1 cellular context compared by ENCODE assay signal in genomic region chr11:45804806-45805304, GRCh38.
A peak's percentile ranks its signal among the peaks of the same experiment; 100 is the strongest.
TF ChIP-seq lines count a peak whose summit lies in the region.

SLC35C1 (plus strand) TSS chr11:45805149; CDS start chr11:45805802, 653 bp downstream.

TF ChIP-seq in HepG2, 621 proteins besides CTCF, POLR2A, EP300 and RAD21 (continued from another document and continues in another):
- TF ChIP-seq PCBP2 (optimal IDR thresholded peaks at IDR 0.05; ENCODE audit: low read depth, low read length, poor library complexity, severe bottlenecking) (no peak), SALL2 (CRISPR knock-in tag; IDR thresholded peaks at IDR 0.05) (peak; percentile 38), ZFP82 (CRISPR knock-in tag; IDR thresholded peaks at IDR 0.05; ENCODE audit: borderline replicate concordance) (0 out of 2 replicates have a peak, but pooled peaks have one; percentile 44), ZNF280D (CRISPR knock-in tag; IDR thresholded peaks at IDR 0.05) (0 out of 2 replicates have a peak, but pooled peaks have one; percentile 25), ZBTB38 (CRISPR knock-in tag; IDR thresholded peaks at IDR 0.05) (0 out of 2 replicates have a peak, but pooled peaks have one; percentile 39), ETV5 (CRISPR knock-in tag; IDR thresholded peaks at IDR 0.05; ENCODE audit: borderline replicate concordance) (peak; percentile 65; the same call in 1 of the 2 replicates), ZNF687 (CRISPR knock-in tag; IDR thresholded peaks at IDR 0.05) (peak; percentile 36; the same call in 1 of the 2 replicates), PITX1 (CRISPR knock-in tag; IDR thresholded peaks at IDR 0.05) (peak; percentile 37; the same call in 1 of the 2 replicates), ARID2 (CRISPR knock-in tag; IDR thresholded peaks at IDR 0.05; ENCODE audit: borderline replicate concordance) (peak; percentile 77; the same call in 1 of the 2 replicates), KLF11 (CRISPR knock-in tag; IDR thresholded peaks at IDR 0.05) (0 out of 2 replicates have a peak, but pooled peaks have one; percentile 25), MEIS2 (CRISPR knock-in tag; IDR thresholded peaks at IDR 0.05) (peak; percentile 54; the same call in 1 of the 2 replicates), YEATS2 (CRISPR knock-in tag; IDR thresholded peaks at IDR 0.05; ENCODE audit: borderline replicate concordance) (no peak), NR2C2 (CRISPR knock-in tag; IDR thresholded peaks at IDR 0.05; ENCODE audit: borderline replicate concordance) (0 out of 2 replicates have a peak, but pooled peaks have one; percentile 5), SP1 (IDR thresholded peaks at IDR 0.05) (no peak), SP1 (CRISPR knock-in tag; IDR thresholded peaks at IDR 0.05) (peak; percentile 90), ZNF367 (CRISPR knock-in tag; IDR thresholded peaks at IDR 0.05; ENCODE audit: borderline replicate concordance) (no peak; the same call in 1 of the 2 replicates), ZNF446 (CRISPR knock-in tag; IDR thresholded peaks at IDR 0.05) (no peak), HNRNPUL1 (IDR thresholded peaks at IDR 0.05; ENCODE audit: low read depth, low read length) (no peak), NR2F1 (CRISPR knock-in tag; IDR thresholded peaks at IDR 0.05) (no peak; a peak in 1 of 4 replicates), ZFP37 (CRISPR knock-in tag; IDR thresholded peaks at IDR 0.05; ENCODE audit: borderline replicate concordance) (0 out of 2 replicates have a peak, but pooled peaks have one; percentile 45), ZFX (CRISPR knock-in tag; IDR thresholded peaks at IDR 0.05; ENCODE audit: low read depth) (no peak; the same call in 1 of the 2 replicates), ZNF501 (CRISPR knock-in tag; IDR thresholded peaks at IDR 0.05) (0 out of 2 replicates have a peak, but pooled peaks have one; percentile 37), IRF9 (CRISPR knock-in tag; IDR thresholded peaks at IDR 0.05; ENCODE audit: borderline replicate concordance) (no peak), TBX2 (CRISPR knock-in tag; IDR thresholded peaks at IDR 0.05; ENCODE audit: borderline replicate concordance) (0 out of 2 replicates have a peak, but pooled peaks have one; percentile 20), HDAC1 (CRISPR knock-in tag; IDR thresholded peaks at IDR 0.05) (peak; percentile 84), YY1 (IDR thresholded peaks at IDR 0.05; ENCODE audit: insufficient read depth, insufficient replicate concordance, low read depth, low read length) (peak; percentile 36), MED1 (CRISPR knock-in tag; IDR thresholded peaks at IDR 0.05) (peak; percentile 53; the same call in 1 of the 2 replicates), CHD2 (IDR thresholded peaks at IDR 0.05; ENCODE audit: low read depth, low read length) (no peak), PATZ1 (CRISPR knock-in tag; IDR thresholded peaks at IDR 0.05) (peak; percentile 61; the same call in 1 of the 2 replicates), ZNF337 (CRISPR knock-in tag; IDR thresholded peaks at IDR 0.05; ENCODE audit: borderline replicate concordance, low read depth) (no peak), GATAD2A (CRISPR knock-in tag; IDR thresholded peaks at IDR 0.05) (peak; percentile 17; the same call in 1 of the 2 replicates), ZNF788 (CRISPR knock-in tag; IDR thresholded peaks at IDR 0.05; ENCODE audit: borderline replicate concordance) (no peak), EEA1 (CRISPR knock-in tag; IDR thresholded peaks at IDR 0.05; ENCODE audit: borderline replicate concordance) (0 out of 2 replicates have a peak, but pooled peaks have one; percentile 21), KAT8 (CRISPR knock-in tag; IDR thresholded peaks at IDR 0.05) (peak; percentile 28; the same call in 1 of the 2 replicates), KMT2A (CRISPR knock-in tag; IDR thresholded peaks at IDR 0.05) (peak; percentile 61; the same call in 1 of the 2 replicates)
- TF ChIP-seq, protein P1, sequence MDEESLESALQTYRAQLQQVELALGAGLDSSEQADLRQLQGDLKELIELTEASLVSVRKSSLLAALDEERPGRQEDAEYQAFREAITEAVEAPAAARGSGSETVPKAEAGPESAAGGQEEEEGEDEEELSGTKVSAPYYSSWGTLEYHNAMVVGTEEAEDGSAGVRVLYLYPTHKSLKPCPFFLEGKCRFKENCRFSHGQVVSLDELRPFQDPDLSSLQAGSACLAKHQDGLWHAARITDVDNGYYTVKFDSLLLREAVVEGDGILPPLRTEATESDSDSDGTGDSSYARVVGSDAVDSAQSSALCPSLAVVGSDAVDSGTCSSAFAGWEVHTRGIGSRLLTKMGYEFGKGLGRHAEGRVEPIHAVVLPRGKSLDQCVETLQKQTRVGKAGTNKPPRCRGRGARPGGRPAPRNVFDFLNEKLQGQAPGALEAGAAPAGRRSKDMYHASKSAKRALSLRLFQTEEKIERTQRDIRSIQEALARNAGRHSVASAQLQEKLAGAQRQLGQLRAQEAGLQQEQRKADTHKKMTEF (CRISPR knock-in tag; IDR thresholded peaks at IDR 0.05): peak; percentile 19; the same call in 1 of the 2 replicates
- TF ChIP-seq, protein P2, sequence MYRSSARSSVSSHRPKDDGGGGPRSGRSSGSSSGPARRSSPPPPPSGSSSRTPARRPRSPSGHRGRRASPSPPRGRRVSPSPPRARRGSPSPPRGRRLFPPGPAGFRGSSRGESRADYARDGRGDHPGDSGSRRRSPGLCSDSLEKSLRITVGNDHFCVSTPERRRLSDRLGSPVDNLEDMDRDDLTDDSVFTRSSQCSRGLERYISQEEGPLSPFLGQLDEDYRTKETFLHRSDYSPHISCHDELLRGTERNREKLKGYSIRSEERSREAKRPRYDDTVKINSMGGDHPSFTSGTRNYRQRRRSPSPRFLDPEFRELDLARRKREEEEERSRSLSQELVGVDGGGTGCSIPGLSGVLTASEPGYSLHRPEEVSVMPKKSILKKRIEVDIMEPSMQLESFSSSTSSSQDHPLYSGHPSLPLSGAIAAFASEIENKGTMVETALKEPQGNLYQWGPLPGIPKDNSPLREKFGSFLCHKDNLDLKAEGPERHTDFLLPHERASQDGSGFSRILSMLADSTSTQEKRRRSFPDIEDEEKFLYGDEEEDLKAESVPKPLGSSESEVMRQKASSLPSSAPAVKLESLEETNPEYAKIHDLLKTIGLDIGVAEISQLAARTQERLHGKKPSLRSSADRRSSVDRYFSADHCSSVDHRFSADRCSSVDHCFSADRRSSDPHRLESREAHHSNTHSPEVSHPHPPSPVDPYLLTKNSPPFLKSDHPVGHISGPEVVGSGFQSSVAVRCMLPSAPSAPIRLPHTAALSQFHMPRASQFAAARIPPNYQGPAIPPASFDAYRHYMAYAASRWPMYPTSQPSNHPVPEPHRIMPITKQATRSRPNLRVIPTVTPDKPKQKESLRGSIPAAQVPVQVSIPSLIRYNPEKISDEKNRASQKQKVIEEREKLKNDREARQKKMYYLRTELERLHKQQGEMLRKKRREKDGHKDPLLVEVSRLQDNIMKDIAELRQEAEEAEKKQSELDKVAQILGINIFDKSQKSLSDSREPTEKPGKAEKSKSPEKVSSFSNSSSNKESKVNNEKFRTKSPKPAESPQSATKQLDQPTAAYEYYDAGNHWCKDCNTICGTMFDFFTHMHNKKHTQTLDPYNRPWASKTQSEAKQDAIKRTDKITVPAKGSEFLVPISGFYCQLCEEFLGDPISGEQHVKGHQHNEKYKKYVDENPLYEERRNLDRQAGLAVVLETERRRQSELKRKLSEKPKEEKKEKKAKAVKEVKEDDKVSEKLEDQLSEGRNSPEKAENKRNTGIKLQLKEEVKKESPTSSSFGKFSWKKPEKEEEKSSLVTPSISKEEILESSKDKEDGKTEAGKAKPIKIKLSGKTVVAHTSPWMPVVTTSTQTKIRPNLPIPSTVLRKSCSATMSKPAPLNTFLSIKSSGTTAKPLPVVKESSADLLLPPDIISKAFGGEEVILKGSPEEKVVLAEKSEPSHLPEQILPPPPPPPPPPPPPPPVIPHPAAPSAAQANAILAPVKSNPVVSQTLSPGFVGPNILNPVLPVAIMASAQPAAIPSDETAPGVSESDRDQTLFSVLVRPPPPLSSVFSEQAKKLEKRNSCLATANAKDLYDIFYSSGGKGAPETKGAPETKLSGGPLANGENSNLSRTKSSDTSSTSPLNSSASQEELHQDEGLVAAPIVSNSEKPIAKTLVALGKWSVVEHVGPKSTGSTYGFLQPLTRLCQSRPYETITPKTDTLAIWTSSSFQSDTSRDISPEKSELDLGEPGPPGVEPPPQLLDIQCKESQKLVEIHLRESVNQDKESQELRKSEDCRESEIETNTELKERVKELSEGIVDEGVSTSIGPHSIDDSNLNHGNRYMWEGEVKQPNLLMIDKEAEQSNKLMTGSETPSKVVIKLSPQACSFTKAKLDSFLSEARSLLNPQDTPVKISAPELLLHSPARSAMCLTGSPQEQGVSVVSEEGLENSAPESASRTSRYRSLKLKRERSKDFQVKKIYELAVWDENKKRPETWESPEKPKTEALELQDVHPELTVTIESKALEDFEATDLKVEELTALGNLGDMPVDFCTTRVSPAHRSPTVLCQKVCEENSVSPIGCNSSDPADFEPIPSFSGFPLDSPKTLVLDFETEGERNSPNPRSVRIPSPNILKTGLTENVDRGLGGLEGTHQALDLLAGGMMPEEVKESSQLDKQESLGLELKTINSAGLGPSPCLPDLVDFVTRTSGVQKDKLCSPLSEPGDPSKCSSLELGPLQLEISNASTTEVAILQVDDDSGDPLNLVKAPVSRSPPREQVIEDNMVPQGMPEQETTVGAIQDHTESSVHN (CRISPR knock-in tag; IDR thresholded peaks at IDR 0.05): no peak
